ENCODE assay signal across 19 cellular contexts in the genomic region with DNA sequence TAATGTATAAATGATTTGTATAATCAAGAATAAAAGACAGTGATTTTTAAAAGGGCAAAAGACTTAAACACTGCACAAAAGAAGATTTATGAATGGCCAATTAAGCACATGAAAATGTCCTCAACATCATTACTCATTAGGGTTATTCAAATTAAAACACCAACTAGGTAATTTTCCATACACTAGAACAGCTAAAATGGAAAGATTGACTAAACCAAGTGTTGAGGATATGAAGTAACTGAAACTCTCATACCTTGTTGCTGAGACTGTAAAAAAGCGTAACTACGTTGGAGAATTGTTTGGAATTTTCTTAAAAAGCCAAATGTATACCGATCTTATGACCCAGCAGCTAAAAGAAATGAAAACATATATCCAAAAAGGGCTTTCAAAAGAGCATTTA.
DNase-seq lines count a peak whose midpoint lies in the region; ATAC-seq, FAIRE-seq and TF ChIP-seq lines count a peak whose summit lies in the region.
"Had no signal": no experiment of that assay in that cellular context is flagged by ENCODE, and none has a peak within 500 bp of the region (broad histone marks: within the 10 kb centered on the region; RNA-seq: fewer than 3 reads in every experiment).

No MANE protein-coding gene starts in this region.

- H3K4me3 Mint-ChIP-seq in activated T-cell treated with anti-CD3 and anti-CD28 coated beads, Interleukin-2, amount 50 U/mL, for 72 hours, result no peak overlapping the region
- H3K4me3 Mint-ChIP-seq: CD4-positive, CD25-positive, alpha-beta regulatory T cell; CD8-positive, alpha-beta memory T cell had no signal

- intact Hi-C loops in esophagus muscularis mucosa (cut with DNase I), result loop anchor here (10.0 kb wide), 1 partner anchor 147 kb away; a partner anchor contains a TSS

- no peak for TF ChIP-seq CTCF in D721Med (IDR thresholded peaks at IDR 0.05; ENCODE audit: insufficient read depth, missing control alignments)
- TF ChIP-seq CTCF in esophagus muscularis mucosa (IDR thresholded peaks at IDR 0.05), result no peak

- H3K36me3 Mint-ChIP-seq in activated T-cell treated with anti-CD3 and anti-CD28 coated beads, Interleukin-2, amount 50 U/mL, for 72 hours (ENCODE audit: insufficient read depth in 2 of 2), result no peaks in the 10 kb centered on the region
- H3K36me3 Mint-ChIP-seq: CD4-positive, CD25-positive, alpha-beta regulatory T cell; CD8-positive, alpha-beta memory T cell had no signal

- 84% methylated on average over 3 of the region's 3 CpGs for WGBS in esophagus muscularis mucosa

- peaks cover 21% of the 10 kb centered on the region for H3K4me1 Mint-ChIP-seq in activated T-cell treated with anti-CD3 and anti-CD28 coated beads, Interleukin-2, amount 50 U/mL, for 72 hours (ENCODE audit: low read depth)
- H3K4me1 Mint-ChIP-seq: CD4-positive, CD25-positive, alpha-beta regulatory T cell; CD8-positive, alpha-beta memory T cell had no signal

- peak overlapping the region; percentile 38 for H3K27ac Mint-ChIP-seq in activated T-cell treated with anti-CD3 and anti-CD28 coated beads, Interleukin-2, amount 50 U/mL, for 72 hours
- H3K27ac Mint-ChIP-seq: CD4-positive, CD25-positive, alpha-beta regulatory T cell had no signal

- H3K4me1 ChIP-seq in esophagus muscularis mucosa, result peaks cover 38 to 59% (median 55%) of the 10 kb centered on the region in 4 donors
- H3K4me1 ChIP-seq: BE2C had no signal

- H3K4me3 ChIP-seq in esophagus muscularis mucosa, result no peak overlapping the region
- H3K4me3 ChIP-seq: GM23248 had no signal

- no peaks in the 10 kb centered on the region for H3K27me3 ChIP-seq in esophagus muscularis mucosa
- H3K27me3 ChIP-seq: BE2C had no signal

- TF ChIP-seq EP300 in esophagus muscularis mucosa (IDR thresholded peaks at IDR 0.05), result no peak

- no peak for DNase-seq in activated T-cell treated with anti-CD3 and anti-CD28 coated beads, Interleukin-2, amount 50 U/mL, for 72 hours
- no peak for DNase-seq in activated T-cell treated with anti-CD3 and anti-CD28 coated beads, Interleukin-2, amount 50 U/mL, for 1 hour
- DNase-seq in D721Med (ENCODE audit: insufficient read length, low spot score) (no peak), esophagus muscularis mucosa (ENCODE audit: extremely low spot score) (no peak), NCI-H774 (lab: John Stamatoyannopoulos, UW) (no peak), H4 (ENCODE audit: low spot score) (no peak)
- DNase-seq: ACHN; BE2C; C1 segment of cervical spinal cord; CD4-positive, CD25-positive, alpha-beta regulatory T cell; CD8-positive, alpha-beta memory T cell; COR-L47; GM23248; HCEC 1CT had no signal

- FAIRE-seq in D721Med (lab: Jason Lieb, UNC), result peak; percentile 44
- FAIRE-seq: G401.6, GM12891, GM19239, H54 had no signal

- H3K27ac ChIP-seq in esophagus muscularis mucosa (replicated peaks in 1 of 4), result peak overlapping the region in 3 of 4 donors; percentile 16 to 78 (median 71)
- H3K27ac ChIP-seq: GM23248, HL-60 had no signal

- no peaks in the 10 kb centered on the region for H3K9me3 Mint-ChIP-seq in activated T-cell treated with anti-CD3 and anti-CD28 coated beads, Interleukin-2, amount 50 U/mL, for 72 hours
- H3K9me3 Mint-ChIP-seq: CD8-positive, alpha-beta memory T cell had no signal

- TF ChIP-seq POLR2A in esophagus muscularis mucosa (IDR thresholded peaks at IDR 0.05; ENCODE audit: low read depth), result no peak

- ATAC-seq in activated T-cell treated with anti-CD3 and anti-CD28 coated beads, Interleukin-2, amount 50 U/mL, for 72 hours (replicated peaks in 1 of 2), result peak; percentile 49 to 61

- no peaks in the 10 kb centered on the region for H3K9me3 ChIP-seq in esophagus muscularis mucosa
- H3K9me3 ChIP-seq: BE2C had no signal

- peaks cover 13% of the 10 kb centered on the region for H3K27me3 Mint-ChIP-seq in activated T-cell treated with anti-CD3 and anti-CD28 coated beads, Interleukin-2, amount 50 U/mL, for 72 hours (ENCODE audit: low read depth)

- H3K36me3 ChIP-seq in esophagus muscularis mucosa, result no peaks in the 10 kb centered on the region
- H3K36me3 ChIP-seq: BE2C had no signal
